Comparison of ENCODE assay signal across 1 cellular context in genomic region chr11:120182790-120183491, GRCh38.
TF ChIP-seq lines count a peak whose summit lies in the region.

No MANE protein-coding gene starts in this region.

TF ChIP-seq in H1, 55 proteins besides CTCF, POLR2A, EP300 and RAD21:
- no peak for TF ChIP-seq GTF2F1 (IDR thresholded peaks at IDR 0.05; ENCODE audit: borderline replicate concordance, low read depth, low read length)
- no peak for TF ChIP-seq CHD2 (IDR thresholded peaks at IDR 0.05; ENCODE audit: low read length)
- TF ChIP-seq TBP (IDR thresholded peaks at IDR 0.05; ENCODE audit: low read depth, low read length) = no peak
- no peak for TF ChIP-seq HDAC2 (IDR thresholded peaks at IDR 0.05; ENCODE audit: borderline replicate concordance in 1 of 2, low read depth in 2 of 2, low read length in 2 of 2)
- TF ChIP-seq TAF1 (IDR thresholded peaks at IDR 0.05; ENCODE audit: low read depth, low read length) = no peak
- no peak for TF ChIP-seq TCF12 (IDR thresholded peaks at IDR 0.05; ENCODE audit: low read depth, low read length)
- no peak for TF ChIP-seq SIN3A (conservative IDR thresholded peaks at IDR 0.05 in 1 of 2, IDR thresholded peaks at IDR 0.05 in 1 of 2; ENCODE audit: low read depth in 1 of 2, low read length in 2 of 2)
- no peak for TF ChIP-seq TEAD4 (IDR thresholded peaks at IDR 0.05; ENCODE audit: low read depth, low read length)
